Comparison of ENCODE assay signal across 33 cellular contexts in genomic region chr10:105161149-105161548, GRCh38.
DNase-seq lines count a peak whose midpoint lies in the region; ATAC-seq, FAIRE-seq and TF ChIP-seq lines count a peak whose summit lies in the region.
"Had no signal": no experiment of that assay in that cellular context is flagged by ENCODE, and none has a peak within 500 bp of the region (broad histone marks: within the 10 kb centered on the region; RNA-seq: fewer than 3 reads in every experiment).

No MANE protein-coding gene starts in this region.

- H3K79me2 ChIP-seq in HepG2 (ENCODE audit: insufficient read depth, low read length), result no peaks in the 10 kb centered on the region

- ATAC-seq in HepG2 (no peak), right lobe of liver (no peak), HG03139 (IDR thresholded peaks at IDR 0.05; ENCODE audit: unreplicated experiment) (no peak)
- ATAC-seq: A549; CD8-positive, alpha-beta T cell had no signal

- H4K20me1 ChIP-seq in HepG2 (ENCODE audit: insufficient read depth, low read length), result no peaks in the 10 kb centered on the region
- H4K20me1 ChIP-seq: BLaER1; BLaER1 treated with 17β-estradiol and CSF1 and Interleukin-3, amounts not matched to agents 10 nM and 100 nM had no signal

- no peak overlapping the region for H3K9ac ChIP-seq in HepG2 (ENCODE audit: insufficient read depth, low read depth, low read length)
- H3K9ac ChIP-seq: BLaER1; BLaER1 treated with 17β-estradiol and CSF1 and Interleukin-3, amounts not matched to agents 10 nM and 100 nM had no signal

- H3K27ac ChIP-seq in HepG2 (ENCODE audit: extremely low read length, insufficient read depth, low read length) (no peak overlapping the region), right lobe of liver (no peak overlapping the region), HEK293 (ENCODE audit: extremely low read depth, low read depth, low read length) (no peak overlapping the region)
- H3K27ac ChIP-seq: 22Rv1; A549; BLaER1; BLaER1 treated with 17β-estradiol and CSF1 and Interleukin-3, amounts not matched to agents 10 nM and 100 nM; C4-2B had no signal

- intact Hi-C loops in HepG2 (cut with micrococcal nuclease; ENCODE audit: unreplicated experiment), result no loop called here
- intact Hi-C loops in right lobe of liver (cut with DNase I), result no loop called here

- in situ Hi-C loops in HepG2 (cut with HindIII; ENCODE audit: extremely low pct_ligation_motif_present, low pct_unique_long_range_greater_than_20kb), result no loop called here

- WGBS in HepG2 (ENCODE audit: low lambda C conversion rate), result 64% methylated on average over 4 of the region's 4 CpGs
- 70% methylated on average over 4 of the region's 4 CpGs for whole genome bisulfite sequencing in right lobe of liver (ENCODE audit: insufficient coverage, low coverage, low lambda C conversion rate, missing lambda C conversion rate)

- BruUV-seq in HepG2 (replicated peaks; lab: Mats Ljungman, UMichigan), result no TSS peak

- DNase-seq in HepG2 (ENCODE audit: low spot score) (no peak), right lobe of liver (no peak), putamen (ENCODE audit: low spot score) (peak; percentile 7), cerebellum (ENCODE audit: low spot score) (no peak)
- DNase-seq: 8988T; ACHN; AML-193; BE2C; C1 segment of cervical spinal cord; Caco-2; Calu3; CD4-positive, alpha-beta memory T cell; CD4-positive, alpha-beta T cell; CD4-positive, CD25-positive, alpha-beta regulatory T cell; CD8-positive, alpha-beta memory T cell; CD8-positive, alpha-beta T cell; COR-L47; DMS 273 treated with DMSO at 0.1 percent for 48 hours; DMS153; DMS53; DMS79; DMS79 treated with DMSO at 0.1 percent for 48 hours; DND-41; EL had no signal

- H3K4me1 ChIP-seq in HepG2 (ENCODE audit: insufficient read depth, low read length), result peaks cover 31% of the 10 kb centered on the region
- H3K4me1 ChIP-seq in right lobe of liver, result no peaks in the 10 kb centered on the region
- H3K4me1 ChIP-seq in HEK293 (ENCODE audit: control insufficient read depth, insufficient read depth, low read length), result no peaks in the 10 kb centered on the region
- H3K4me1 ChIP-seq: A549; BE2C; BLaER1; BLaER1 treated with 17β-estradiol and CSF1 and Interleukin-3, amounts not matched to agents 10 nM and 100 nM had no signal

- TF ChIP-seq CTCF in HepG2 (CRISPR knock-in tag; IDR thresholded peaks at IDR 0.05) (no peak), right lobe of liver (IDR thresholded peaks at IDR 0.05) (no peak), HEK293 (tag by site-specific recombination; IDR thresholded peaks at IDR 0.05) (no peak)

- H3K27me3 ChIP-seq in HepG2 (ENCODE audit: control insufficient read depth in 1 of 2, insufficient read depth in 2 of 2, low read length in 2 of 2) (no peaks in the 10 kb centered on the region), right lobe of liver (no peaks in the 10 kb centered on the region)
- H3K27me3 ChIP-seq: BE2C; BLaER1; BLaER1 treated with 17β-estradiol and CSF1 and Interleukin-3, amounts not matched to agents 10 nM and 100 nM had no signal

- TF ChIP-seq EP300 in HepG2 (IDR thresholded peaks at IDR 0.05; ENCODE audit: low read depth in 2 of 2, low read length in 2 of 2) (no peak), HepG2 (CRISPR knock-in tag; IDR thresholded peaks at IDR 0.05; ENCODE audit: borderline replicate concordance) (no peak)

- H3K9me3 ChIP-seq in HepG2 (ENCODE audit: low read length) (peaks cover 69% of the 10 kb centered on the region), right lobe of liver (no peaks in the 10 kb centered on the region), HEK293 (ENCODE audit: control insufficient read depth, insufficient read depth, low read depth, low read length) (no peaks in the 10 kb centered on the region)
- H3K9me3 ChIP-seq: A549; BE2C; BLaER1; BLaER1 treated with 17β-estradiol and CSF1 and Interleukin-3, amounts not matched to agents 10 nM and 100 nM; Caco-2 had no signal

- no peak for TF ChIP-seq POLR2A in HepG2 (IDR thresholded peaks at IDR 0.05; ENCODE audit: insufficient read depth in 1 of 2, low read depth in 2 of 2, low read length in 2 of 2)
- TF ChIP-seq POLR2A in right lobe of liver (IDR thresholded peaks at IDR 0.05), result no peak

- no peak for TF ChIP-seq RAD21 in HepG2 (CRISPR knock-in tag; IDR thresholded peaks at IDR 0.05)

- H3K4me2 ChIP-seq in HepG2 (ENCODE audit: low read depth, low read length), result no peak overlapping the region
- H3K4me2 ChIP-seq: A549; BLaER1; BLaER1 treated with 17β-estradiol and CSF1 and Interleukin-3, amounts not matched to agents 10 nM and 100 nM had no signal

- H2AFZ ChIP-seq in HepG2 (ENCODE audit: low read length), result no peak overlapping the region

- H3K36me3 ChIP-seq in HepG2 (replicated peaks in 1 of 2; ENCODE audit: control insufficient read depth in 1 of 2, insufficient read depth in 2 of 2, low read length in 2 of 2), result no peaks in the 10 kb centered on the region
- no peaks in the 10 kb centered on the region for H3K36me3 ChIP-seq in right lobe of liver
- no peaks in the 10 kb centered on the region for H3K36me3 ChIP-seq in HEK293 (ENCODE audit: control insufficient read depth in 2 of 2, insufficient read depth in 1 of 2, low read length in 2 of 2)
- H3K36me3 ChIP-seq: BE2C; BLaER1; BLaER1 treated with 17β-estradiol and CSF1 and Interleukin-3, amounts not matched to agents 10 nM and 100 nM had no signal

- POLR2A ChIA-PET in HepG2 (lab: Yijun Ruan, JAX), result no interaction called here
- POLR2A ChIA-PET in HEK293 (lab: Yijun Ruan, JAX), result interaction anchor here (0.5 kb wide), 1 partner anchor 1219 kb away, joined by 4 read pairs; no protein-coding TSS in a partner anchor

- no peak overlapping the region for H3K4me3 ChIP-seq in HepG2 (replicated peaks in 1 of 3; ENCODE audit: insufficient read depth in 1 of 3, low read depth in 2 of 3, low read length in 3 of 3)
- no peak overlapping the region for H3K4me3 ChIP-seq in right lobe of liver
- H3K4me3 ChIP-seq in HEK293 (ENCODE audit: low read depth, low read length), result no peak overlapping the region
- H3K4me3 ChIP-seq: A549; BLaER1; BLaER1 treated with 17β-estradiol and CSF1 and Interleukin-3, amounts not matched to agents 10 nM and 100 nM had no signal

- no peak for FAIRE-seq in HepG2 (lab: Jason Lieb, UNC)
- FAIRE-seq: A204.1, A549, D721Med had no signal

- CTCF ChIA-PET in HepG2 (lab: Yijun Ruan, JAX; ENCODE audit: low intra/inter-chr PET ratio, low total read pairs), result no interaction called here
- CTCF ChIA-PET in HEK293 (lab: Yijun Ruan, JAX), result no interaction called here

TF ChIP-seq in HepG2, 621 proteins besides CTCF, POLR2A, EP300 and RAD21 (continues in another document):
- no peak for TF ChIP-seq RFXANK (CRISPR knock-in tag; IDR thresholded peaks at IDR 0.05)
- TF ChIP-seq ZNF460 (CRISPR knock-in tag; IDR thresholded peaks at IDR 0.05; ENCODE audit: borderline replicate concordance), result no peak
- no peak for TF ChIP-seq RARA (CRISPR knock-in tag; IDR thresholded peaks at IDR 0.05)
- TF ChIP-seq TERF1 (CRISPR knock-in tag; IDR thresholded peaks at IDR 0.05), result no peak
- TF ChIP-seq STAT5B (CRISPR knock-in tag; IDR thresholded peaks at IDR 0.05), result no peak
- TF ChIP-seq CREB1 (IDR thresholded peaks at IDR 0.05), result peak; percentile 86
- no peak for TF ChIP-seq CREB1 (CRISPR knock-in tag; IDR thresholded peaks at IDR 0.05)
- TF ChIP-seq ATF7 (IDR thresholded peaks at IDR 0.05), result peak; percentile 90
- no peak for TF ChIP-seq ATF7 (CRISPR knock-in tag; IDR thresholded peaks at IDR 0.05)

TF ChIP-seq in HEK293, 187 proteins besides CTCF, POLR2A, EP300 and RAD21:
- TF ChIP-seq ZFP37 (tag by site-specific recombination; IDR thresholded peaks at IDR 0.05), result no peak
- TF ChIP-seq ATF2 (tag by site-specific recombination; IDR thresholded peaks at IDR 0.05; ENCODE audit: low read depth), result peak; percentile 44
- TF ChIP-seq BCL11B (tag by site-specific recombination; IDR thresholded peaks at IDR 0.05; ENCODE audit: low read depth), result no peak
- TF ChIP-seq INSM2 (tag by site-specific recombination; IDR thresholded peaks at IDR 0.05), result no peak

Comparison
In these comparisons a context has a peak if more than half of its experiments do, and no peak if none do; other contexts are left out.
1. Of the 63 proteins assayed by ChIP-seq in both HepG2 and HEK293: peak only in HepG2: none; only in HEK293: ATF2; in both: none; in neither: 62.